ENCODE assay signal across 17 cellular contexts in genomic region chr12:3190101-3190500, GRCh38.
"Had no signal": no experiment of that assay in that cellular context is flagged by ENCODE, and none has a peak within 500 bp of the region (broad histone marks: within the 10 kb centered on the region; RNA-seq: fewer than 3 reads in every experiment).

No MANE protein-coding gene starts in this region.

- ATAC-seq: esophagus mucosa, left colon, upper lobe of right lung had no signal

- H3K4me3 ChIP-seq: ascending aorta, coronary artery, lung, upper lobe of right lung had no signal

- DNase-seq: activated CD4-positive, CD25-positive, alpha-beta regulatory T cell treated with anti-CD3 and anti-CD28 coated beads, Interleukin-2, amount 50 U/mL, for 72 hours; activated gamma-delta T cell; left colon; nephron progenitor cell; occipital lobe; stimulated activated CD4-positive, alpha-beta T cell treated with anti-CD3 and anti-CD28 coated beads, Interleukin-12 subunit alpha, Interleukin-12 subunit beta, amount 100 ng/mL, for 4 hours; stimulated activated CD4-positive, alpha-beta T cell treated with anti-CD3 and anti-CD28 coated beads, Interleukin-1b, Interleukin-23, amount 100 ng/mL, for 48 hours; stimulated activated CD8-positive, alpha-beta memory T cell treated with anti-CD3 and anti-CD28 coated beads, Interleukin-4, amount 100 ng/mL, for 48 hours; stimulated activated naive CD4-positive, alpha-beta T cell; T-helper 1 cell; T-helper 9 cell; upper lobe of right lung had no signal

- H3K36me3 ChIP-seq: ascending aorta, upper lobe of right lung had no signal

- H3K27ac ChIP-seq: ascending aorta, coronary artery, upper lobe of right lung, VCaP had no signal

- H3K9me3 ChIP-seq: ascending aorta, upper lobe of right lung had no signal

- H3K27me3 ChIP-seq: ascending aorta, upper lobe of right lung had no signal
